8 cellular contexts compared by ENCODE assay signal in genomic region chr3:179451335-179452165, GRCh38. TPM values are rescaled to one million over a fixed set of nuclear protein-coding genes. Genes with fewer than 3 reads are reported as not detected.
DNase-seq lines count a peak whose midpoint lies in the region; ATAC-seq and TF ChIP-seq lines count a peak whose summit lies in the region.

TSS of gene GNB4 (minus strand) at chr3:179451470. CDS start at chr3:179426200, 25,270 bp downstream.

- TF ChIP-seq CTCF in LNCaP clone FGC (IDR thresholded peaks at IDR 0.05; ENCODE audit: control insufficient read depth, extremely low read depth, insufficient read depth) (no peak), glutamatergic neuron (IDR thresholded peaks at IDR 0.05; ENCODE audit: partially characterized antibody, unreplicated experiment) (no peak)

- H3K27ac Mint-ChIP-seq in activated naive CD8-positive, alpha-beta T cell treated with anti-CD3 and anti-CD28 coated beads, Interleukin-2, amount 10 ng/mL, durations not matched to agents 7 days and 5 days, result peak within 1 kb of the TSS; percentile 82
- H3K27ac Mint-ChIP-seq in glutamatergic neuron (ENCODE audit: unreplicated experiment), result peak within 1 kb of the TSS; percentile 62

- POLR2A ChIA-PET in activated naive CD8-positive, alpha-beta T cell treated with anti-CD3 and anti-CD28 coated beads, Interleukin-2, amount 10 ng/mL, durations not matched to agents 7 days and 5 days (lab: Charles Lee), result interaction anchor here (0.6 to 1.9 kb wide), 6 partner anchors 12 to 187 kb away, joined by 3 to 6 read pairs (median 4); partner anchors contain the start of genes ACTL6A and ZNF639

- DNase-seq in GM03348 (ENCODE audit: low spot score) (peak; percentile 95), H7 (peak; percentile 90), LNCaP clone FGC (ENCODE audit: low read depth) (no peak), SHP77 (lab: John Stamatoyannopoulos, UW) (peak; percentile 53 to 63), glutamatergic neuron (peak; percentile 87), occipital lobe (lab: John Stamatoyannopoulos, UW) (peak; percentile 32)
- peak; percentile 79 for DNase-seq in activated naive CD8-positive, alpha-beta T cell treated with anti-CD3 and anti-CD28 coated beads, Interleukin-2, amount 10 ng/mL, durations not matched to agents 7 days and 5 days

- peaks cover 61% of the 10 kb centered on the region for H3K27me3 Mint-ChIP-seq in activated naive CD8-positive, alpha-beta T cell treated with anti-CD3 and anti-CD28 coated beads, Interleukin-2, amount 10 ng/mL, durations not matched to agents 7 days and 5 days
- peaks cover 6% of the 10 kb centered on the region for H3K27me3 Mint-ChIP-seq in glutamatergic neuron (ENCODE audit: unreplicated experiment)

- peaks cover 2% of the 10 kb centered on the region for H3K36me3 Mint-ChIP-seq in activated naive CD8-positive, alpha-beta T cell treated with anti-CD3 and anti-CD28 coated beads, Interleukin-2, amount 10 ng/mL, durations not matched to agents 7 days and 5 days
- no peaks in the 10 kb centered on the region for H3K36me3 Mint-ChIP-seq in glutamatergic neuron (ENCODE audit: unreplicated experiment)

- H3K4me3 ChIP-seq in H7 (ENCODE audit: insufficient read depth, low read depth, low read length) (peak within 1 kb of the TSS; percentile 78), LNCaP clone FGC (ENCODE audit: low read depth, low read length) (peak within 1 kb of the TSS; percentile 58), urinary bladder (ENCODE audit: low read depth, low read length) (peak within 1 kb of the TSS; percentile 60)

- H3K9me3 Mint-ChIP-seq in activated naive CD8-positive, alpha-beta T cell treated with anti-CD3 and anti-CD28 coated beads, Interleukin-2, amount 10 ng/mL, durations not matched to agents 7 days and 5 days, result no peaks in the 10 kb centered on the region
- peaks cover 8% of the 10 kb centered on the region for H3K9me3 Mint-ChIP-seq in glutamatergic neuron (ENCODE audit: unreplicated experiment)

- H3K27me3 ChIP-seq in H7 (ENCODE audit: control insufficient read depth, insufficient read depth, low read length), result peaks cover 4% of the 10 kb centered on the region; the same call in 1 of the 2 replicates

- H3K36me3 ChIP-seq in H7 (replicated peaks; ENCODE audit: control insufficient read depth, insufficient read depth, low read length) (no peaks in the 10 kb centered on the region), urinary bladder (ENCODE audit: insufficient read depth) (no peaks in the 10 kb centered on the region)

- peak; percentile 84 for ATAC-seq in activated naive CD8-positive, alpha-beta T cell treated with anti-CD3 and anti-CD28 coated beads, Interleukin-2, amount 10 ng/mL, durations not matched to agents 7 days and 5 days (ENCODE audit: low read depth)

- peak within 1 kb of the TSS; percentile 88 for H3K4me3 Mint-ChIP-seq in activated naive CD8-positive, alpha-beta T cell treated with anti-CD3 and anti-CD28 coated beads, Interleukin-2, amount 10 ng/mL, durations not matched to agents 7 days and 5 days
- peak within 1 kb of the TSS; percentile 93 for H3K4me3 Mint-ChIP-seq in glutamatergic neuron (ENCODE audit: unreplicated experiment)

- H3K4me1 ChIP-seq in urinary bladder (ENCODE audit: insufficient read depth), result no peaks in the 10 kb centered on the region

- 2% methylated on average over 75 of the region's 75 CpGs for WGBS in urinary bladder

- peaks cover 22% of the 10 kb centered on the region for H3K4me1 Mint-ChIP-seq in activated naive CD8-positive, alpha-beta T cell treated with anti-CD3 and anti-CD28 coated beads, Interleukin-2, amount 10 ng/mL, durations not matched to agents 7 days and 5 days
- peaks cover 3% of the 10 kb centered on the region for H3K4me1 Mint-ChIP-seq in glutamatergic neuron (ENCODE audit: low read depth, unreplicated experiment)

- H3K27ac ChIP-seq in urinary bladder (ENCODE audit: low read depth), result peak within 1 kb of the TSS; percentile 92

RNA-seq across cellular contexts. Expression of gene GNB4, which starts in this region (rescaled TPM):
- 50.4 and 56.1 TPM in 2 replicates for total RNA-seq in H7 (2014; rRNA removed; shearing (Covaris generic))
- 1 to 10 TPM; 6.2 to 7.1 TPM for total RNA-seq in activated naive CD8-positive, alpha-beta T cell treated with anti-CD3 and anti-CD28 coated beads, Interleukin-2, amount 10 ng/mL, durations not matched to agents 7 days and 5 days
- total RNA-seq in glutamatergic neuron (ENCODE audit: unreplicated experiment), result 19.1 TPM
- 177 TPM for total RNA-seq in occipital lobe
- total RNA-seq in urinary bladder, result 124 TPM
- 15.1 TPM for polyA plus RNA-seq in urinary bladder
